Comparison of ENCODE assay signal across 29 cellular contexts in the genomic region with DNA sequence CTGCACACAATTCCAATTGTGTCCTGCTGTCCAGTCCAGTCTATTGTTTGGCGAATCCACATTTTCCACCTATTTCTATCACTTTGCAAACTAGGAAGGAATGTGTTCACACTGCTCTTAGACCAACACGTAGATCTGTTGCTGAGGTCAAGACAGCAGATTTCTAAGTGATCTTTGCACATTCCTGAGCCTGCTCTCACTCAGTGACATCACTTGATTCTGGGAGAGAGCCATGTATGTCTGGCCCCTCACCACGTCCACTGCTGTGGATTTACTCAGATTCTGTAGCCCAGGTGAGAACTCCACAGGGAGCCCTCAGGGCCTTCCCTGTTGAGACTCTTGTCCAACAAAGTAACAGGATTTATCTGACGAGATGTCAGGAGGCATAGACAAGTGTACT.
A peak's percentile ranks its signal among the peaks of the same experiment; 100 is the strongest.
DNase-seq lines count a peak whose midpoint lies in the region; ATAC-seq and TF ChIP-seq lines count a peak whose summit lies in the region.
"Had no signal": no experiment of that assay in that cellular context is flagged by ENCODE, and none has a peak within 500 bp of the region (broad histone marks: within the 10 kb centered on the region; RNA-seq: fewer than 3 reads in every experiment).

No MANE protein-coding gene starts in this region.

- no peaks in the 10 kb centered on the region for H3K36me3 Mint-ChIP-seq in osteocyte (ENCODE audit: unreplicated experiment)
- H3K36me3 Mint-ChIP-seq: activated naive CD4-positive, alpha-beta T cell treated with anti-CD3 and anti-CD28 coated beads, Interleukin-2, amount 50 U/mL, for 24 hours; IgD-negative memory B cell had no signal

- H3K4me3 Mint-ChIP-seq in osteocyte (ENCODE audit: unreplicated experiment), result no peak overlapping the region
- H3K4me3 Mint-ChIP-seq: activated B cell treated with CpG ODN at 0.5 μM for 24 hours; activated naive CD4-positive, alpha-beta T cell treated with anti-CD3 and anti-CD28 coated beads, Interleukin-2, amount 50 U/mL, for 24 hours; activated T-helper 17 cell treated with anti-CD3 and anti-CD28 coated beads, Interleukin-2, amount 50 U/mL, for 72 hours; nephron progenitor cell had no signal

- no peaks in the 10 kb centered on the region for H3K9me3 Mint-ChIP-seq in osteocyte (ENCODE audit: unreplicated experiment)
- H3K9me3 Mint-ChIP-seq: activated B cell treated with CpG ODN at 0.5 μM for 24 hours; activated naive CD4-positive, alpha-beta T cell treated with anti-CD3 and anti-CD28 coated beads, Interleukin-2, amount 50 U/mL, for 24 hours; activated T-helper 17 cell treated with anti-CD3 and anti-CD28 coated beads, Interleukin-2, amount 50 U/mL, for 72 hours; nephron progenitor cell had no signal

- H3K4me1 Mint-ChIP-seq in osteocyte (ENCODE audit: unreplicated experiment), result no peaks in the 10 kb centered on the region
- H3K4me1 Mint-ChIP-seq: activated B cell treated with CpG ODN at 0.5 μM for 24 hours; activated naive CD4-positive, alpha-beta T cell treated with anti-CD3 and anti-CD28 coated beads, Interleukin-2, amount 50 U/mL, for 24 hours; activated T-helper 17 cell treated with anti-CD3 and anti-CD28 coated beads, Interleukin-2, amount 50 U/mL, for 72 hours; IgD-negative memory B cell; nephron progenitor cell had no signal

- ATAC-seq in HG02938 (IDR thresholded peaks at IDR 0.05; ENCODE audit: unreplicated experiment), result no peak
- ATAC-seq: activated T-helper 17 cell treated with anti-CD3 and anti-CD28 coated beads, Interleukin-2, amount 50 U/mL, for 72 hours; HCT116 had no signal

- H3K4me3 ChIP-seq in fibroblast of mammary gland (ENCODE audit: control insufficient read depth, low read depth, low read length), result no peak overlapping the region
- H3K4me3 ChIP-seq: BLaER1 treated with 17β-estradiol and CSF1 and Interleukin-3, amounts not matched to agents 10 nM and 100 nM; lung; skin epidermis had no signal

- TF ChIP-seq CTCF in fibroblast of mammary gland (conservative IDR thresholded peaks at IDR 0.05; ENCODE audit: control insufficient read depth, insufficient read depth, low read depth, low read length) (no peak), osteocyte (IDR thresholded peaks at IDR 0.05) (no peak)

- DNase-seq in Daoy (ENCODE audit: low read depth), result peak; percentile 28
- DNase-seq in NCI-H460 (ENCODE audit: extremely low read depth, low read depth), result peak; percentile 96
- peak; percentile 5 for DNase-seq in fibroblast of mammary gland (ENCODE audit: low read depth)
- DNase-seq in osteocyte (ENCODE audit: extremely low spot score, unreplicated experiment), result peak; percentile 23
- no peak for DNase-seq in 8988T
- DNase-seq in globus pallidus (ENCODE audit: low spot score), result no peak
- no peak for DNase-seq in DMS 273 (lab: John Stamatoyannopoulos, UW; ENCODE audit: unreplicated experiment)
- DNase-seq: activated B cell treated with CpG ODN at 0.5 μM for 24 hours; activated CD4-positive, alpha-beta T cell treated with anti-CD3 and anti-CD28 coated beads, Interleukin-2, amount 50 U/mL, for 4 hours; activated CD8-positive, alpha-beta memory T cell treated with anti-CD3 and anti-CD28 coated beads, Interleukin-2, amount 50 U/mL, for 4 hours; aorta; COR-L47; DND-41; NCI-H1092 treated with DMSO at 0.1 percent for 48 hours; NCI-H1930; NCI-H82; nephron progenitor cell; OCI-M1; Right ventricle myocardium superior; stimulated activated CD4-positive, alpha-beta T cell treated with anti-CD3 and anti-CD28 coated beads, Interleukin-1b, Interleukin-23, amount 100 ng/mL, for 48 hours had no signal

- H3K27me3 Mint-ChIP-seq in osteocyte (ENCODE audit: unreplicated experiment), result no peaks in the 10 kb centered on the region
- H3K27me3 Mint-ChIP-seq: activated B cell treated with CpG ODN at 0.5 μM for 24 hours; activated naive CD4-positive, alpha-beta T cell treated with anti-CD3 and anti-CD28 coated beads, Interleukin-2, amount 50 U/mL, for 24 hours had no signal

- H3K27ac Mint-ChIP-seq in osteocyte (ENCODE audit: unreplicated experiment), result no peak overlapping the region
- H3K27ac Mint-ChIP-seq: activated B cell treated with CpG ODN at 0.5 μM for 24 hours; activated naive CD4-positive, alpha-beta T cell treated with anti-CD3 and anti-CD28 coated beads, Interleukin-2, amount 50 U/mL, for 24 hours; activated T-helper 17 cell treated with anti-CD3 and anti-CD28 coated beads, Interleukin-2, amount 50 U/mL, for 72 hours; nephron progenitor cell; progenitor cell of endocrine pancreas had no signal

Comparison
In these comparisons a context has a peak if more than half of its experiments do, and no peak if none do; other contexts are left out.
1. DNase-seq: peak in Daoy (single experiment), NCI-H460 (single experiment), fibroblast of mammary gland (single experiment) and osteocyte (single experiment); none in 8988T (single experiment), globus pallidus (single experiment) and DMS 273 (single experiment).